1 cellular context compared by ENCODE assay signal in genomic region chrX:47063179-47063578, GRCh38.
TF ChIP-seq lines count a peak whose summit lies in the region.

No MANE protein-coding gene starts in this region.

TF ChIP-seq in HepG2, 621 proteins besides CTCF, POLR2A, EP300 and RAD21 (continued from another document):
- TF ChIP-seq, protein P1, sequence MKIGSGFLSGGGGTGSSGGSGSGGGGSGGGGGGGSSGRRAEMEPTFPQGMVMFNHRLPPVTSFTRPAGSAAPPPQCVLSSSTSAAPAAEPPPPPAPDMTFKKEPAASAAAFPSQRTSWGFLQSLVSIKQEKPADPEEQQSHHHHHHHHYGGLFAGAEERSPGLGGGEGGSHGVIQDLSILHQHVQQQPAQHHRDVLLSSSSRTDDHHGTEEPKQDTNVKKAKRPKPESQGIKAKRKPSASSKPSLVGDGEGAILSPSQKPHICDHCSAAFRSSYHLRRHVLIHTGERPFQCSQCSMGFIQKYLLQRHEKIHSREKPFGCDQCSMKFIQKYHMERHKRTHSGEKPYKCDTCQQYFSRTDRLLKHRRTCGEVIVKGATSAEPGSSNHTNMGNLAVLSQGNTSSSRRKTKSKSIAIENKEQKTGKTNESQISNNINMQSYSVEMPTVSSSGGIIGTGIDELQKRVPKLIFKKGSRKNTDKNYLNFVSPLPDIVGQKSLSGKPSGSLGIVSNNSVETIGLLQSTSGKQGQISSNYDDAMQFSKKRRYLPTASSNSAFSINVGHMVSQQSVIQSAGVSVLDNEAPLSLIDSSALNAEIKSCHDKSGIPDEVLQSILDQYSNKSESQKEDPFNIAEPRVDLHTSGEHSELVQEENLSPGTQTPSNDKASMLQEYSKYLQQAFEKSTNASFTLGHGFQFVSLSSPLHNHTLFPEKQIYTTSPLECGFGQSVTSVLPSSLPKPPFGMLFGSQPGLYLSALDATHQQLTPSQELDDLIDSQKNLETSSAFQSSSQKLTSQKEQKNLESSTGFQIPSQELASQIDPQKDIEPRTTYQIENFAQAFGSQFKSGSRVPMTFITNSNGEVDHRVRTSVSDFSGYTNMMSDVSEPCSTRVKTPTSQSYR (CRISPR knock-in tag; IDR thresholded peaks at IDR 0.05; ENCODE audit: borderline replicate concordance), result peak; percentile 89
- TF ChIP-seq SALL1 (CRISPR knock-in tag; IDR thresholded peaks at IDR 0.05) (peak; percentile 22; the same call in 1 of the 2 replicates), TMF1 (CRISPR knock-in tag; IDR thresholded peaks at IDR 0.05; ENCODE audit: low read depth) (no peak), NR2F6 (IDR thresholded peaks at IDR 0.05) (0 out of 2 replicates have a peak, but pooled peaks have one; percentile 14), NR2F6 (CRISPR knock-in tag; IDR thresholded peaks at IDR 0.05) (peak; percentile 17; the same call in 1 of the 2 replicates)
- TF ChIP-seq, protein P2, sequence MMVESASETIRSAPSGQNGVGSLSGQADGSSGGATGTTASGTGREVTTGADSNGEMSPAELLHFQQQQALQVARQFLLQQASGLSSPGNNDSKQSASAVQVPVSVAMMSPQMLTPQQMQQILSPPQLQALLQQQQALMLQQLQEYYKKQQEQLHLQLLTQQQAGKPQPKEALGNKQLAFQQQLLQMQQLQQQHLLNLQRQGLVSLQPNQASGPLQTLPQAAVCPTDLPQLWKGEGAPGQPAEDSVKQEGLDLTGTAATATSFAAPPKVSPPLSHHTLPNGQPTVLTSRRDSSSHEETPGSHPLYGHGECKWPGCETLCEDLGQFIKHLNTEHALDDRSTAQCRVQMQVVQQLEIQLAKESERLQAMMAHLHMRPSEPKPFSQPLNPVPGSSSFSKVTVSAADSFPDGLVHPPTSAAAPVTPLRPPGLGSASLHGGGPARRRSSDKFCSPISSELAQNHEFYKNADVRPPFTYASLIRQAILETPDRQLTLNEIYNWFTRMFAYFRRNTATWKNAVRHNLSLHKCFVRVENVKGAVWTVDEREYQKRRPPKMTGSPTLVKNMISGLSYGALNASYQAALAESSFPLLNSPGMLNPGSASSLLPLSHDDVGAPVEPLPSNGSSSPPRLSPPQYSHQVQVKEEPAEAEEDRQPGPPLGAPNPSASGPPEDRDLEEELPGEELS (CRISPR knock-in tag; IDR thresholded peaks at IDR 0.05), result peak; percentile 42; the same call in 1 of the 2 replicates
